ENCODE assay signal across 11 cellular contexts in genomic region chr22:31253949-31254348, GRCh38. TPM values are rescaled to one million over a fixed set of nuclear protein-coding genes. Genes with fewer than 3 reads are reported as not detected.
A peak's percentile ranks its signal among the peaks of the same experiment; 100 is the strongest.
DNase-seq lines count a peak whose midpoint lies in the region; ATAC-seq and TF ChIP-seq lines count a peak whose summit lies in the region.
"Had no signal": no experiment of that assay in that cellular context is flagged by ENCODE, and none has a peak within 500 bp of the region (broad histone marks: within the 10 kb centered on the region; RNA-seq: fewer than 3 reads in every experiment).

No MANE protein-coding gene starts in this region.

- POLR2A ChIA-PET in RWPE1 (lab: Yijun Ruan, JAX; ENCODE audit: low non-redundant PET): no interaction called here

- peaks cover 1% of the 10 kb centered on the region for H3K36me3 ChIP-seq in H7 (replicated peaks; ENCODE audit: control insufficient read depth, insufficient read depth, low read length)

- H3K4me3 Mint-ChIP-seq in progenitor cell of endocrine pancreas (ENCODE audit: low read depth): no peak overlapping the region
- H3K4me3 Mint-ChIP-seq: CD14-positive monocyte had no signal

- TF ChIP-seq CTCF in RWPE1 (conservative IDR thresholded peaks at IDR 0.05; ENCODE audit: low read depth): no peak
- TF ChIP-seq CTCF in progenitor cell of endocrine pancreas (IDR thresholded peaks at IDR 0.05; ENCODE audit: unreplicated experiment): no peak

- peaks cover 18% of the 10 kb centered on the region for H3K4me1 Mint-ChIP-seq in progenitor cell of endocrine pancreas (ENCODE audit: low read depth)
- H3K4me1 Mint-ChIP-seq: CD14-positive monocyte had no signal

- no peaks in the 10 kb centered on the region for H3K9me3 Mint-ChIP-seq in progenitor cell of endocrine pancreas (ENCODE audit: low read depth)
- H3K9me3 Mint-ChIP-seq: CD14-positive monocyte had no signal

- peak; percentile 72 for ATAC-seq in left ventricle myocardium superior
- no peak for ATAC-seq in activated CD4-positive, CD25-positive, alpha-beta regulatory T cell treated with anti-CD3 and anti-CD28 coated beads, Interleukin-2, amount 50 U/mL, for 24 hours

- intact Hi-C loops in left ventricle myocardium superior (cut with micrococcal nuclease): no loop called here

- CTCF ChIA-PET in RWPE1 (lab: Yijun Ruan, JAX): interaction anchor here (1.1 kb wide), 1 partner anchor 60 kb away, joined by 3 read pairs; no protein-coding TSS in a partner anchor

- no peak overlapping the region for H3K4me3 ChIP-seq in H7 (ENCODE audit: insufficient read depth, low read depth, low read length)

- peak overlapping the region; percentile 95 for H3K27ac ChIP-seq in RWPE1

- H3K36me3 Mint-ChIP-seq in progenitor cell of endocrine pancreas (ENCODE audit: insufficient read depth): peaks cover 2% of the 10 kb centered on the region

- peak overlapping the region; percentile 29 for H3K27ac Mint-ChIP-seq in progenitor cell of endocrine pancreas
- H3K27ac Mint-ChIP-seq: CD14-positive monocyte had no signal

- H3K27me3 Mint-ChIP-seq in progenitor cell of endocrine pancreas: no peaks in the 10 kb centered on the region

- peak; percentile 45 for DNase-seq in H7
- peak; percentile 90 for DNase-seq in RWPE1 (ENCODE audit: low spot score)
- peak; percentile 42 for DNase-seq in left ventricle myocardium superior
- no peak for DNase-seq in progenitor cell of endocrine pancreas (ENCODE audit: low spot score, unreplicated experiment)
- DNase-seq in A172 (ENCODE audit: low spot score): no peak
- no peak for DNase-seq in stimulated activated CD4-positive, alpha-beta T cell treated with anti-CD3 and anti-CD28 coated beads, Interleukin-4, amount 100 ng/mL, for 4 hours
- no peak for DNase-seq in GOT3 (lab: John Stamatoyannopoulos, UW)
- DNase-seq: activated CD4-positive, alpha-beta T cell treated with anti-CD3 and anti-CD28 coated beads, Interleukin-2, amount 50 U/mL, for 48 hours; midbrain had no signal

- H3K27me3 ChIP-seq in H7 (ENCODE audit: control insufficient read depth, insufficient read depth, low read length): no peaks in the 10 kb centered on the region

RNA-seq across cellular contexts. Expression of gene PIK3IP1, which starts 38.3 kb away (rescaled TPM):
- 0.76 and 3.9 TPM in 2 replicates for total RNA-seq in H7 (2014; rRNA removed; shearing (Covaris generic))
- 15.3 TPM for total RNA-seq in left ventricle myocardium superior
- 6.2 and 7.6 TPM in 2 replicates for total RNA-seq in progenitor cell of endocrine pancreas
- 2.7 and 6.8 TPM in 2 replicates for total RNA-seq in A172 (2014; rRNA removed; shearing (Covaris generic))

RNA-seq across cellular contexts. Expression of gene LIMK2, which starts 41.9 kb away (rescaled TPM):
- 22.4 and 24.2 TPM in 2 replicates for total RNA-seq in H7 (2014; rRNA removed; shearing (Covaris generic))
- total RNA-seq in left ventricle myocardium superior (8.6 TPM), progenitor cell of endocrine pancreas (41.9 and 44.7 TPM in 2 replicates)
- 23.5 and 25.2 TPM in 2 replicates for total RNA-seq in A172 (2014; rRNA removed; shearing (Covaris generic))

Comparison
In these comparisons a context has a peak if more than half of its experiments do, and no peak if none do; other contexts are left out.
1. DNase-seq: peak in H7 (single experiment), RWPE1 (single experiment) and left ventricle myocardium superior (single experiment); none in progenitor cell of endocrine pancreas (single experiment), A172 (single experiment), stimulated activated CD4-positive, alpha-beta T cell treated with anti-CD3 and anti-CD28 coated beads, Interleukin-4, amount 100 ng/mL, for 4 hours (0 of 2) and GOT3 (single experiment).